In the genomic region with DNA sequence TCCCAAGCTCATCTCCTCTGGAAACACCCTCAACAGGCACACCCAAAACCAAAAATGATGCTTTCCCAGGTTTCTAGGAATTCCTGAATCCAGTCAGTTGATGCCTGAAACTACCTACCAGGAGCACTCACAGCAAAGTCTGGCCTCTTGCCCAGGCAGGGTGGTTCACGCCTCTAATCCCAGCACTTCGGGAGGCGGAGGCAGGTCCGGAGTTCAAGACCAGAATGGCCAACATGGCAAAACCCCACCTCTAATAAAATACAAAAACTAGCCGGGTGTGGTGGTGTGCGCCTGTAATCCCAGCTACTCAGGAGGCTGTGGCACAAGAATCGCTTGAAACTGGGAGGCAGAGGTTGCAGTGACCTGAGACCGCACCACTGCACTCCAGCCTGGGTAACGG, we compare ENCODE assay signal across 1 cellular context.
TF ChIP-seq lines count a peak whose summit lies in the region.

No MANE protein-coding gene starts in this region.

TF ChIP-seq in A549, 52 proteins besides CTCF, POLR2A, EP300 and RAD21:
- TF ChIP-seq SREBF2 (IDR thresholded peaks at IDR 0.05) = no peak
- TF ChIP-seq HEYL (CRISPR knock-in tag; IDR thresholded peaks at IDR 0.05) = no peak
- no peak for TF ChIP-seq EHF (CRISPR knock-in tag; IDR thresholded peaks at IDR 0.05)
- no peak for TF ChIP-seq HOXB13 (CRISPR knock-in tag; IDR thresholded peaks at IDR 0.05; ENCODE audit: low read depth)
- no peak for TF ChIP-seq BHLHE40 (IDR thresholded peaks at IDR 0.05; ENCODE audit: low read depth, low read length)
- TF ChIP-seq PBX3 (IDR thresholded peaks at IDR 0.05) = no peak
- TF ChIP-seq, protein P1, sequence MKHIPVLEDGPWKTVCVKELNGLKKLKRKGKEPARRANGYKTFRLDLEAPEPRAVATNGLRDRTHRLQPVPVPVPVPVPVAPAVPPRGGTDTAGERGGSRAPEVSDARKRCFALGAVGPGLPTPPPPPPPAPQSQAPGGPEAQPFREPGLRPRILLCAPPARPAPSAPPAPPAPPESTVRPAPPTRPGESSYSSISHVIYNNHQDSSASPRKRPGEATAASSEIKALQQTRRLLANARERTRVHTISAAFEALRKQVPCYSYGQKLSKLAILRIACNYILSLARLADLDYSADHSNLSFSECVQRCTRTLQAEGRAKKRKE (CRISPR knock-in tag; IDR thresholded peaks at IDR 0.05; ENCODE audit: low read depth) = no peak
- no peak for TF ChIP-seq ZSCAN20 (CRISPR knock-in tag; IDR thresholded peaks at IDR 0.05)
